ENCODE assay signal across 9 cellular contexts in the genomic region with DNA sequence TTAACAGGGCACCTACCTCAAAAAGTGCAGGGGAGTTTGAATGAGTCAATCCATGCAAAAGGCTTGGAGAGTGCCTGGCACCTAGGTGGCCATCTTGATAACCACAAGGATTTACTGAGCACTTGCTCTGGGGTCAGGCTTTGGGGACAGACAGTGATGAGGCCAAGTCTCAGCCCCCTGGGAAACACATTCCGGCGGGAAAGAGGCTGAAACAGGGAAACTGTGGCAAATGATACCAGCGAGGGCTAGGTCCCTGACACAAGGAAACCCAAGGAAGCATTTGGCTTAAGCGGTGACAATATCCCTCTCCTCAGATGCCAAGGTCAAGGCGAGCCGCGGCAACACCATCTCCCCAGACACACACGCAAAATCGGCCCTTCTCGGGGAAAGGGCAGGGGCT.
DNase-seq lines count a peak whose midpoint lies in the region; ATAC-seq and TF ChIP-seq lines count a peak whose summit lies in the region.
"Had no signal": no experiment of that assay in that cellular context is flagged by ENCODE, and none has a peak within 500 bp of the region (broad histone marks: within the 10 kb centered on the region; RNA-seq: fewer than 3 reads in every experiment).

No MANE protein-coding gene starts in this region.

- H3K9me3 ChIP-seq in iPS-18c (ENCODE audit: control insufficient read depth, insufficient read depth, low read length), result no peaks in the 10 kb centered on the region

- H3K4me3 ChIP-seq in iPS-18c (ENCODE audit: insufficient read depth, low read depth, low read length) (peak overlapping the region; percentile 82), skin epidermis (peak overlapping the region in 4 of 7 experiments; percentile 38 to 42 (median 39))

- TF ChIP-seq CTCF in GM13976 (IDR thresholded peaks at IDR 0.05; ENCODE audit: borderline replicate concordance, control extremely low read depth, extremely low read depth, insufficient read depth, missing control alignments), result no peak

- peak overlapping the region in 4 of 21 experiments; percentile 21 to 55 (median 26) for H3K27ac ChIP-seq in skin epidermis

- in situ Hi-C loops in GM13976 (cut with MboI; ENCODE audit: low sequenced_read_pairs, unreplicated experiment), result no loop called here

- no peak for ATAC-seq in HG02798 (IDR thresholded peaks at IDR 0.05; ENCODE audit: poor library complexity, unreplicated experiment)
- ATAC-seq: PC-3 had no signal

- DNase-seq in GM13976 (ENCODE audit: low spot score), result peak; percentile 8
- peak; percentile 11 for DNase-seq in astrocyte of the hippocampus (ENCODE audit: low read depth, low spot score)
- DNase-seq in NCI-H2107 (lab: John Stamatoyannopoulos, UW), result no peak
- DNase-seq in NCI-H1930 (lab: John Stamatoyannopoulos, UW), result no peak
- DNase-seq in EL, result no peak
- DNase-seq: PC-3 had no signal

Comparison
In these comparisons a context has a peak if more than half of its experiments do, and no peak if none do; other contexts are left out.
1. DNase-seq: peak in GM13976 (single experiment) and astrocyte of the hippocampus (single experiment); none in NCI-H2107 (single experiment), NCI-H1930 (0 of 2) and EL (single experiment).